1 cellular context compared by ENCODE assay signal in the genomic region with DNA sequence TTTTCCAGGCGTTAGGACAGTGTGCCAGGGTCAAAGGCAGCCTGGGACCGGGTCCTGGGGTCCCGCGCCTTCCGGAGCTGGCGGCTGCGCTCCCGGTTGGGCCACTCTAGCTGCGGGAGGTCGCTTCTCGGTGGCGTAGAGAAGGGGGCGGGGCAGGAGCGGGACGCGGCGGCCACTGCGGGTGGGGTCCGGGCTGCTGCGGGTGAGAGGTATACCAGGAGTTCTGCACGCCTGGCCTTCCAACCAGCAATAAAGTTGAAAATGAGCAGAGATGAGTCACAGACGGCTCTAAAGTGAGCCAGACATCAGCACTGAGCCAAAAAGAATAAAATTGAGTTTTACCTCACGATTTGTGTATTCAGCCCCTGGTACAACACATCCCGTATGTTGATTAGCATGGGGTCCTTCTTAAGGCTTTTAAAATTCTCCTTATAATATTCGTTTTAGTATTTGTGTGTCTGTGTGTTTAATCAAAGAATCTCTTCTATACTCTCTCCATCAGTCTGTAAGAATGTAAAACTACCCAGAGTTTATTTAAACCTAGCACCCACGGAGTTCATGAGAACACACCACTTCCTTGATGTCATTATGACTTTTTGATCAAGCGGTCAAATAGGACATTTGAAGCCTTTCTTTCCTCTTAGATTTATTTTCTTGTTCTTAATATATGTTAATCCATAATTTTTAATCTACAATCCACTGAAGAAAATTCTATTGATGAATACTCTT.
TF ChIP-seq lines count a peak whose summit lies in the region.

TSS of gene C1GALT1C1L (minus strand) at position 108 of the 729 bp plus-strand sequence. CDS start at position 1, 107 bp downstream.

TF ChIP-seq in HepG2, 621 proteins besides CTCF, POLR2A, EP300 and RAD21 (continued from another document and continues in another):
- TF ChIP-seq CEBPB (IDR thresholded peaks at IDR 0.05; ENCODE audit: borderline replicate concordance, low read depth, low read length) (no peak), SNRNP70 (IDR thresholded peaks at IDR 0.05; ENCODE audit: low read depth, low read length) (no peak), SATB2 (CRISPR knock-in tag; IDR thresholded peaks at IDR 0.05) (no peak), ZFP41 (CRISPR knock-in tag; IDR thresholded peaks at IDR 0.05; ENCODE audit: borderline replicate concordance) (no peak), ZNF629 (CRISPR knock-in tag; conservative IDR thresholded peaks at IDR 0.05) (no peak), TBP (CRISPR knock-in tag; IDR thresholded peaks at IDR 0.05) (no peak), ZBTB3 (CRISPR knock-in tag; IDR thresholded peaks at IDR 0.05; ENCODE audit: borderline replicate concordance, low read depth) (no peak), NR2F6 (IDR thresholded peaks at IDR 0.05) (no peak), NR2F6 (CRISPR knock-in tag; IDR thresholded peaks at IDR 0.05) (peak; percentile 61; the same call in 1 of the 2 replicates), ZNF234 (CRISPR knock-in tag; conservative IDR thresholded peaks at IDR 0.05) (no peak), ZNF10 (CRISPR knock-in tag; IDR thresholded peaks at IDR 0.05; ENCODE audit: borderline replicate concordance, low read depth) (no peak), ZNF775 (CRISPR knock-in tag; IDR thresholded peaks at IDR 0.05; ENCODE audit: borderline replicate concordance) (no peak), ZFP62 (CRISPR knock-in tag; IDR thresholded peaks at IDR 0.05) (no peak), GABPB1 (CRISPR knock-in tag; IDR thresholded peaks at IDR 0.05) (peak; percentile 92), ZNF766 (CRISPR knock-in tag; IDR thresholded peaks at IDR 0.05; ENCODE audit: borderline replicate concordance) (no peak; the same call in 1 of the 2 replicates), CREBL2 (CRISPR knock-in tag; IDR thresholded peaks at IDR 0.05; ENCODE audit: borderline replicate concordance) (no peak), ARNT2 (CRISPR knock-in tag; IDR thresholded peaks at IDR 0.05; ENCODE audit: low read depth) (0 out of 2 replicates have a peak, but pooled peaks have one; percentile 24), HOXD1 (CRISPR knock-in tag; IDR thresholded peaks at IDR 0.05) (no peak), ZSCAN20 (CRISPR knock-in tag; IDR thresholded peaks at IDR 0.05; ENCODE audit: borderline replicate concordance) (no peak), RAD51 (IDR thresholded peaks at IDR 0.05; ENCODE audit: borderline replicate concordance) (no peak), MAFK (conservative IDR thresholded peaks at IDR 0.05 in 1 of 2, IDR thresholded peaks at IDR 0.05 in 1 of 2; ENCODE audit: low read length in 2 of 2) (no peak), U2AF2 (IDR thresholded peaks at IDR 0.05; ENCODE audit: low read depth, low read length) (no peak), ZBTB1 (CRISPR knock-in tag; IDR thresholded peaks at IDR 0.05; ENCODE audit: borderline replicate concordance) (no peak), ZFP1 (CRISPR knock-in tag; IDR thresholded peaks at IDR 0.05) (no peak), CHCHD3 (CRISPR knock-in tag; IDR thresholded peaks at IDR 0.05) (no peak), ZNF44 (CRISPR knock-in tag; IDR thresholded peaks at IDR 0.05) (no peak), POLR2AphosphoS5 (IDR thresholded peaks at IDR 0.05; ENCODE audit: low read depth, low read length) (peak; percentile 76), SETDB1 (CRISPR knock-in tag; IDR thresholded peaks at IDR 0.05; ENCODE audit: borderline replicate concordance) (no peak), ZNF619 (CRISPR knock-in tag; IDR thresholded peaks at IDR 0.05) (no peak), ZFY (CRISPR knock-in tag; IDR thresholded peaks at IDR 0.05) (peak; percentile 42; the same call in 1 of the 2 replicates), MYC (CRISPR knock-in tag; IDR thresholded peaks at IDR 0.05; ENCODE audit: borderline replicate concordance) (peak; percentile 41; the same call in 1 of the 2 replicates), PHF20 (CRISPR knock-in tag; IDR thresholded peaks at IDR 0.05) (peak; percentile 85), SRF (IDR thresholded peaks at IDR 0.05; ENCODE audit: low read depth, low read length) (no peak), ZNF143 (CRISPR knock-in tag; IDR thresholded peaks at IDR 0.05) (peak; percentile 35; the same call in 1 of the 2 replicates), TARDBP (CRISPR knock-in tag; IDR thresholded peaks at IDR 0.05) (peak; percentile 73; the same call in 1 of the 2 replicates), SP5 (CRISPR knock-in tag; IDR thresholded peaks at IDR 0.05; ENCODE audit: borderline replicate concordance, low read depth) (peak; percentile 65; the same call in 1 of the 2 replicates), KDM3A (CRISPR knock-in tag; IDR thresholded peaks at IDR 0.05; ENCODE audit: low read depth) (no peak), ZNF260 (CRISPR knock-in tag; IDR thresholded peaks at IDR 0.05; ENCODE audit: borderline replicate concordance, low read depth) (no peak), NFE2L1 (CRISPR knock-in tag; IDR thresholded peaks at IDR 0.05; ENCODE audit: borderline replicate concordance) (no peak), SRY (CRISPR knock-in tag; IDR thresholded peaks at IDR 0.05) (no peak), HDAC6 (IDR thresholded peaks at IDR 0.05; ENCODE audit: low read depth, low read length) (no peak), SMARCC2 (IDR thresholded peaks at IDR 0.05) (no peak), ZNF83 (CRISPR knock-in tag; IDR thresholded peaks at IDR 0.05; ENCODE audit: borderline replicate concordance) (no peak)
- TF ChIP-seq, protein P1, sequence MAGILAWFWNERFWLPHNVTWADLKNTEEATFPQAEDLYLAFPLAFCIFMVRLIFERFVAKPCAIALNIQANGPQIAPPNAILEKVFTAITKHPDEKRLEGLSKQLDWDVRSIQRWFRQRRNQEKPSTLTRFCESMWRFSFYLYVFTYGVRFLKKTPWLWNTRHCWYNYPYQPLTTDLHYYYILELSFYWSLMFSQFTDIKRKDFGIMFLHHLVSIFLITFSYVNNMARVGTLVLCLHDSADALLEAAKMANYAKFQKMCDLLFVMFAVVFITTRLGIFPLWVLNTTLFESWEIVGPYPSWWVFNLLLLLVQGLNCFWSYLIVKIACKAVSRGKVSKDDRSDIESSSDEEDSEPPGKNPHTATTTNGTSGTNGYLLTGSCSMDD (CRISPR knock-in tag; IDR thresholded peaks at IDR 0.05), result no peak; the same call in 1 of the 2 replicates
- TF ChIP-seq, protein P2, sequence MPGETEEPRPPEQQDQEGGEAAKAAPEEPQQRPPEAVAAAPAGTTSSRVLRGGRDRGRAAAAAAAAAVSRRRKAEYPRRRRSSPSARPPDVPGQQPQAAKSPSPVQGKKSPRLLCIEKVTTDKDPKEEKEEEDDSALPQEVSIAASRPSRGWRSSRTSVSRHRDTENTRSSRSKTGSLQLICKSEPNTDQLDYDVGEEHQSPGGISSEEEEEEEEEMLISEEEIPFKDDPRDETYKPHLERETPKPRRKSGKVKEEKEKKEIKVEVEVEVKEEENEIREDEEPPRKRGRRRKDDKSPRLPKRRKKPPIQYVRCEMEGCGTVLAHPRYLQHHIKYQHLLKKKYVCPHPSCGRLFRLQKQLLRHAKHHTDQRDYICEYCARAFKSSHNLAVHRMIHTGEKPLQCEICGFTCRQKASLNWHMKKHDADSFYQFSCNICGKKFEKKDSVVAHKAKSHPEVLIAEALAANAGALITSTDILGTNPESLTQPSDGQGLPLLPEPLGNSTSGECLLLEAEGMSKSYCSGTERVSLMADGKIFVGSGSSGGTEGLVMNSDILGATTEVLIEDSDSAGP (CRISPR knock-in tag; IDR thresholded peaks at IDR 0.05; ENCODE audit: borderline replicate concordance), result no peak
- TF ChIP-seq, protein P3, sequence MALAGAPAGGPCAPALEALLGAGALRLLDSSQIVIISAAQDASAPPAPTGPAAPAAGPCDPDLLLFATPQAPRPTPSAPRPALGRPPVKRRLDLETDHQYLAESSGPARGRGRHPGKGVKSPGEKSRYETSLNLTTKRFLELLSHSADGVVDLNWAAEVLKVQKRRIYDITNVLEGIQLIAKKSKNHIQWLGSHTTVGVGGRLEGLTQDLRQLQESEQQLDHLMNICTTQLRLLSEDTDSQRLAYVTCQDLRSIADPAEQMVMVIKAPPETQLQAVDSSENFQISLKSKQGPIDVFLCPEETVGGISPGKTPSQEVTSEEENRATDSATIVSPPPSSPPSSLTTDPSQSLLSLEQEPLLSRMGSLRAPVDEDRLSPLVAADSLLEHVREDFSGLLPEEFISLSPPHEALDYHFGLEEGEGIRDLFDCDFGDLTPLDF (CRISPR knock-in tag; IDR thresholded peaks at IDR 0.05), result no peak
- TF ChIP-seq, protein P4, sequence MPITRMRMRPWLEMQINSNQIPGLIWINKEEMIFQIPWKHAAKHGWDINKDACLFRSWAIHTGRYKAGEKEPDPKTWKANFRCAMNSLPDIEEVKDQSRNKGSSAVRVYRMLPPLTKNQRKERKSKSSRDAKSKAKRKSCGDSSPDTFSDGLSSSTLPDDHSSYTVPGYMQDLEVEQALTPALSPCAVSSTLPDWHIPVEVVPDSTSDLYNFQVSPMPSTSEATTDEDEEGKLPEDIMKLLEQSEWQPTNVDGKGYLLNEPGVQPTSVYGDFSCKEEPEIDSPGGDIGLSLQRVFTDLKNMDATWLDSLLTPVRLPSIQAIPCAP (CRISPR knock-in tag; IDR thresholded peaks at IDR 0.05; ENCODE audit: low read depth), result no peak
- TF ChIP-seq, protein P5, sequence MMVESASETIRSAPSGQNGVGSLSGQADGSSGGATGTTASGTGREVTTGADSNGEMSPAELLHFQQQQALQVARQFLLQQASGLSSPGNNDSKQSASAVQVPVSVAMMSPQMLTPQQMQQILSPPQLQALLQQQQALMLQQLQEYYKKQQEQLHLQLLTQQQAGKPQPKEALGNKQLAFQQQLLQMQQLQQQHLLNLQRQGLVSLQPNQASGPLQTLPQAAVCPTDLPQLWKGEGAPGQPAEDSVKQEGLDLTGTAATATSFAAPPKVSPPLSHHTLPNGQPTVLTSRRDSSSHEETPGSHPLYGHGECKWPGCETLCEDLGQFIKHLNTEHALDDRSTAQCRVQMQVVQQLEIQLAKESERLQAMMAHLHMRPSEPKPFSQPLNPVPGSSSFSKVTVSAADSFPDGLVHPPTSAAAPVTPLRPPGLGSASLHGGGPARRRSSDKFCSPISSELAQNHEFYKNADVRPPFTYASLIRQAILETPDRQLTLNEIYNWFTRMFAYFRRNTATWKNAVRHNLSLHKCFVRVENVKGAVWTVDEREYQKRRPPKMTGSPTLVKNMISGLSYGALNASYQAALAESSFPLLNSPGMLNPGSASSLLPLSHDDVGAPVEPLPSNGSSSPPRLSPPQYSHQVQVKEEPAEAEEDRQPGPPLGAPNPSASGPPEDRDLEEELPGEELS (CRISPR knock-in tag; IDR thresholded peaks at IDR 0.05), result peak; percentile 24; the same call in 1 of the 2 replicates
- TF ChIP-seq, protein P6, sequence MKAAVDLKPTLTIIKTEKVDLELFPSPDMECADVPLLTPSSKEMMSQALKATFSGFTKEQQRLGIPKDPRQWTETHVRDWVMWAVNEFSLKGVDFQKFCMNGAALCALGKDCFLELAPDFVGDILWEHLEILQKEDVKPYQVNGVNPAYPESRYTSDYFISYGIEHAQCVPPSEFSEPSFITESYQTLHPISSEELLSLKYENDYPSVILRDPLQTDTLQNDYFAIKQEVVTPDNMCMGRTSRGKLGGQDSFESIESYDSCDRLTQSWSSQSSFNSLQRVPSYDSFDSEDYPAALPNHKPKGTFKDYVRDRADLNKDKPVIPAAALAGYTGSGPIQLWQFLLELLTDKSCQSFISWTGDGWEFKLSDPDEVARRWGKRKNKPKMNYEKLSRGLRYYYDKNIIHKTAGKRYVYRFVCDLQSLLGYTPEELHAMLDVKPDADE (CRISPR knock-in tag; IDR thresholded peaks at IDR 0.05), result no peak
- TF ChIP-seq, protein P7, sequence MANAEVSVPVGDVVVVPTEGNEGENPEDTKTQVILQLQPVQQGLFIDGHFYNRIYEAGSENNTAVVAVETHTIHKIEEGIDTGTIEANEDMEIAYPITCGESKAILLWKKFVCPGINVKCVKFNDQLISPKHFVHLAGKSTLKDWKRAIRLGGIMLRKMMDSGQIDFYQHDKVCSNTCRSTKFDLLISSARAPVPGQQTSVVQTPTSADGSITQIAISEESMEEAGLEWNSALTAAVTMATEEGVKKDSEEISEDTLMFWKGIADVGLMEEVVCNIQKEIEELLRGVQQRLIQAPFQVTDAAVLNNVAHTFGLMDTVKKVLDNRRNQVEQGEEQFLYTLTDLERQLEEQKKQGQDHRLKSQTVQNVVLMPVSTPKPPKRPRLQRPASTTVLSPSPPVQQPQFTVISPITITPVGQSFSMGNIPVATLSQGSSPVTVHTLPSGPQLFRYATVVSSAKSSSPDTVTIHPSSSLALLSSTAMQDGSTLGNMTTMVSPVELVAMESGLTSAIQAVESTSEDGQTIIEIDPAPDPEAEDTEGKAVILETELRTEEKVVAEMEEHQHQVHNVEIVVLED (CRISPR knock-in tag; IDR thresholded peaks at IDR 0.05; ENCODE audit: borderline replicate concordance), result peak; percentile 53; the same call in 1 of the 2 replicates
- TF ChIP-seq, protein P8, sequence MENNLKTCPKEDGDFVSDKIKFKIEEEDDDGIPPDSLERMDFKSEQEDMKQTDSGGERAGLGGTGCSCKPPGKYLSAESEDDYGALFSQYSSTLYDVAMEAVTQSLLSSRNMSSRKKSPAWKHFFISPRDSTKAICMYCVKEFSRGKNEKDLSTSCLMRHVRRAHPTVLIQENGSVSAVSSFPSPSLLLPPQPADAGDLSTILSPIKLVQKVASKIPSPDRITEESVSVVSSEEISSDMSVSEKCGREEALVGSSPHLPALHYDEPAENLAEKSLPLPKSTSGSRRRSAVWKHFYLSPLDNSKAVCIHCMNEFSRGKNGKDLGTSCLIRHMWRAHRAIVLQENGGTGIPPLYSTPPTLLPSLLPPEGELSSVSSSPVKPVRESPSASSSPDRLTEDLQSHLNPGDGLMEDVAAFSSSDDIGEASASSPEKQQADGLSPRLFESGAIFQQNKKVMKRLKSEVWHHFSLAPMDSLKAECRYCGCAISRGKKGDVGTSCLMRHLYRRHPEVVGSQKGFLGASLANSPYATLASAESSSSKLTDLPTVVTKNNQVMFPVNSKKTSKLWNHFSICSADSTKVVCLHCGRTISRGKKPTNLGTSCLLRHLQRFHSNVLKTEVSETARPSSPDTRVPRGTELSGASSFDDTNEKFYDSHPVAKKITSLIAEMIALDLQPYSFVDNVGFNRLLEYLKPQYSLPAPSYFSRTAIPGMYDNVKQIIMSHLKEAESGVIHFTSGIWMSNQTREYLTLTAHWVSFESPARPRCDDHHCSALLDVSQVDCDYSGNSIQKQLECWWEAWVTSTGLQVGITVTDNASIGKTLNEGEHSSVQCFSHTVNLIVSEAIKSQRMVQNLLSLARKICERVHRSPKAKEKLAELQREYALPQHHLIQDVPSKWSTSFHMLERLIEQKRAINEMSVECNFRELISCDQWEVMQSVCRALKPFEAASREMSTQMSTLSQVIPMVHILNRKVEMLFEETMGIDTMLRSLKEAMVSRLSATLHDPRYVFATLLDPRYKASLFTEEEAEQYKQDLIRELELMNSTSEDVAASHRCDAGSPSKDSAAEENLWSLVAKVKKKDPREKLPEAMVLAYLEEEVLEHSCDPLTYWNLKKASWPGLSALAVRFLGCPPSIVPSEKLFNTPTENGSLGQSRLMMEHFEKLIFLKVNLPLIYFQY (CRISPR knock-in tag; IDR thresholded peaks at IDR 0.05; ENCODE audit: borderline replicate concordance), result peak; percentile 52; the same call in 1 of the 2 replicates
